ENCODE assay signal across 21 cellular contexts in genomic region chr9:134949681-134950403, GRCh38. TPM values are rescaled to one million over a fixed set of nuclear protein-coding genes. Genes with fewer than 3 reads are reported as not detected.
DNase-seq lines count a peak whose midpoint lies in the region; ATAC-seq and TF ChIP-seq lines count a peak whose summit lies in the region.
"Had no signal": no experiment of that assay in that cellular context is flagged by ENCODE, and none has a peak within 500 bp of the region (broad histone marks: within the 10 kb centered on the region; RNA-seq: fewer than 3 reads in every experiment).

No MANE protein-coding gene starts in this region.

- peaks cover 25% of the 10 kb centered on the region for H3K4me1 ChIP-seq in OCI-LY7 (ENCODE audit: insufficient read depth, low read length, poor library complexity, severe bottlenecking)
- H3K4me1 ChIP-seq in osteoblast (ENCODE audit: insufficient read depth, low read length): no peaks in the 10 kb centered on the region

- intact Hi-C loops in OCI-LY7 (cut with micrococcal nuclease; ENCODE audit: unreplicated experiment): no loop called here
- intact Hi-C loops in Calu3 (cut with micrococcal nuclease; ENCODE audit: unreplicated experiment): no loop called here

- peak overlapping the region; percentile 19; the same call in 1 of the 2 replicates for H3K4me2 ChIP-seq in OCI-LY7 (ENCODE audit: low read length)
- no peak overlapping the region for H3K4me2 ChIP-seq in osteoblast (ENCODE audit: insufficient read depth, low read length)
- H3K4me2 ChIP-seq: KMS-11 had no signal

- POLR2A ChIA-PET in OCI-LY7 (lab: Charles Lee): interaction anchor here (1.2 kb wide), 1 partner anchor 12 kb away, joined by 5 read pairs; no protein-coding TSS in a partner anchor

- H3K4me3 ChIP-seq in OCI-LY7 (ENCODE audit: low read depth, low read length, poor library complexity, severe bottlenecking) (no peak overlapping the region), osteoblast (ENCODE audit: insufficient read depth, low read length) (no peak overlapping the region)

- H2AFZ ChIP-seq in OCI-LY7 (ENCODE audit: low read length): no peak overlapping the region
- H2AFZ ChIP-seq in osteoblast (ENCODE audit: low read length): no peak overlapping the region

- H3K79me2 ChIP-seq in OCI-LY7 (ENCODE audit: insufficient read depth, low read depth, low read length) (no peaks in the 10 kb centered on the region), osteoblast (ENCODE audit: insufficient read depth, low read length) (no peaks in the 10 kb centered on the region)

- H3K9me2 ChIP-seq in OCI-LY7 (ENCODE audit: insufficient read depth, low read length): no peaks in the 10 kb centered on the region

- no peak overlapping the region for H3K27ac ChIP-seq in OCI-LY7 (ENCODE audit: low read depth, low read length, poor library complexity, severe bottlenecking)
- no peak overlapping the region for H3K27ac ChIP-seq in osteoblast (ENCODE audit: low read depth, low read length)
- H3K27ac ChIP-seq: 22Rv1, KMS-11 had no signal

- no peak overlapping the region for H3K4me3 Mint-ChIP-seq in stimulated activated effector memory CD8-positive, alpha-beta T cell treated with anti-CD3 and anti-CD28 coated beads, Interleukin-12 subunit alpha, Interleukin-12 subunit beta, amount 100 ng/mL, for 72 hours
- no peak overlapping the region for H3K4me3 Mint-ChIP-seq in Calu3 (ENCODE audit: low read depth, unreplicated experiment)
- H3K4me3 Mint-ChIP-seq: B cell had no signal

- no peaks in the 10 kb centered on the region for H3K27me3 ChIP-seq in osteoblast (ENCODE audit: insufficient read depth, low read length)

- BruUV-seq in OCI-LY7 (replicated peaks; lab: Mats Ljungman, UMichigan) (no TSS peak), Calu3 (replicated peaks; lab: Mats Ljungman, UMichigan) (no TSS peak)

- H3K36me3 ChIP-seq in OCI-LY7 (ENCODE audit: insufficient read depth, low read length) (no peaks in the 10 kb centered on the region), osteoblast (ENCODE audit: insufficient read depth, low read length) (no peaks in the 10 kb centered on the region)

- CTCF ChIA-PET in OCI-LY7 (lab: Charles Lee; ENCODE audit: unreplicated experiment) (no interaction called here), Calu3 (lab: Charles Lee) (no interaction called here)

- H3K36me3 Mint-ChIP-seq in stimulated activated effector memory CD8-positive, alpha-beta T cell treated with anti-CD3 and anti-CD28 coated beads, Interleukin-12 subunit alpha, Interleukin-12 subunit beta, amount 100 ng/mL, for 72 hours: no peaks in the 10 kb centered on the region
- no peaks in the 10 kb centered on the region for H3K36me3 Mint-ChIP-seq in Calu3 (ENCODE audit: insufficient read depth, unreplicated experiment)

- H3K9me3 Mint-ChIP-seq in stimulated activated effector memory CD8-positive, alpha-beta T cell treated with anti-CD3 and anti-CD28 coated beads, Interleukin-12 subunit alpha, Interleukin-12 subunit beta, amount 100 ng/mL, for 72 hours: peaks cover 4% of the 10 kb centered on the region
- peaks cover 4% of the 10 kb centered on the region for H3K9me3 Mint-ChIP-seq in Calu3 (ENCODE audit: low read depth, unreplicated experiment)

- peak; percentile 24 for ATAC-seq in stimulated activated effector memory CD8-positive, alpha-beta T cell treated with anti-CD3 and anti-CD28 coated beads, Interleukin-12 subunit alpha, Interleukin-12 subunit beta, amount 100 ng/mL, for 72 hours
- no peak for ATAC-seq in GM18868 (IDR thresholded peaks at IDR 0.05; ENCODE audit: unreplicated experiment)
- ATAC-seq: SK-N-SH treated with all-trans-retinoic acid at 6 μM for 48 hours had no signal

- H3K27me3 Mint-ChIP-seq in Calu3 (ENCODE audit: unreplicated experiment): no peaks in the 10 kb centered on the region
- H3K27me3 Mint-ChIP-seq: B cell had no signal

- no peak overlapping the region for H3K27ac Mint-ChIP-seq in stimulated activated effector memory CD8-positive, alpha-beta T cell treated with anti-CD3 and anti-CD28 coated beads, Interleukin-12 subunit alpha, Interleukin-12 subunit beta, amount 100 ng/mL, for 72 hours
- no peak overlapping the region for H3K27ac Mint-ChIP-seq in Calu3 (ENCODE audit: unreplicated experiment)
- H3K27ac Mint-ChIP-seq: B cell had no signal

- no peaks in the 10 kb centered on the region; the same call in 1 of the 2 replicates for H3K9me3 ChIP-seq in OCI-LY7 (ENCODE audit: low read length)
- no peaks in the 10 kb centered on the region for H3K9me3 ChIP-seq in osteoblast (ENCODE audit: low read depth, low read length)

- peak; percentile 14 for DNase-seq in NCI-H748 (lab: John Stamatoyannopoulos, UW; ENCODE audit: unreplicated experiment)
- no peak for DNase-seq in NCI-H748 treated with DMSO at 0.1 percent for 48 hours (lab: John Stamatoyannopoulos, UW)
- DNase-seq in OCI-LY7 (ENCODE audit: low spot score): peak; percentile 34
- peak; percentile 79 for DNase-seq in osteoblast (ENCODE audit: insufficient read length, low spot score, missing footprints)
- no peak for DNase-seq in stimulated activated effector memory CD8-positive, alpha-beta T cell treated with anti-CD3 and anti-CD28 coated beads, Interleukin-12 subunit alpha, Interleukin-12 subunit beta, amount 100 ng/mL, for 72 hours (ENCODE audit: low spot score in 2 of 2)
- DNase-seq in Calu3: no peak
- no peak for DNase-seq in NAMALWA (ENCODE audit: low spot score)
- DNase-seq: IMR-90, NCI-H1092, NCI-H1436, NCI-H187 treated with DMSO at 0.1 percent for 48 hours, NCI-H2171 treated with DMSO at 0.1 percent for 48 hours, NCI-H524, NCI-H82, RPMI8226, SIG-M5 had no signal

- no peak for TF ChIP-seq CTCF in OCI-LY7 (conservative IDR thresholded peaks at IDR 0.05; ENCODE audit: low read length)
- no peak for TF ChIP-seq CTCF in osteoblast (IDR thresholded peaks at IDR 0.05; ENCODE audit: extremely low read depth, low read depth, low read length)
- no peak for TF ChIP-seq CTCF in Calu3 (IDR thresholded peaks at IDR 0.05; ENCODE audit: unreplicated experiment)

- H3K4me1 Mint-ChIP-seq in stimulated activated effector memory CD8-positive, alpha-beta T cell treated with anti-CD3 and anti-CD28 coated beads, Interleukin-12 subunit alpha, Interleukin-12 subunit beta, amount 100 ng/mL, for 72 hours: no peaks in the 10 kb centered on the region
- H3K4me1 Mint-ChIP-seq in Calu3 (ENCODE audit: low read depth, unreplicated experiment): no peaks in the 10 kb centered on the region
- H3K4me1 Mint-ChIP-seq: B cell had no signal

- H4K20me1 ChIP-seq in OCI-LY7 (ENCODE audit: insufficient read depth, low read length) (no peaks in the 10 kb centered on the region), osteoblast (ENCODE audit: insufficient read depth, low read length) (no peaks in the 10 kb centered on the region)

RNA-seq across cellular contexts. Expression of gene FCN1, which starts 32.1 kb away (rescaled TPM):
- 0.19 TPM in 1 of 2 replicates, not detected in the other for total RNA-seq in OCI-LY7 (2014; rRNA removed; shearing (Covaris generic))
- total RNA-seq in OCI-LY7 (2022): 0.30 and 0.42 TPM in 2 replicates
- not detected in 2 replicates for total RNA-seq in osteoblast
- not detected in 2 replicates for total RNA-seq in Calu3 (2022)
- total RNA-seq: IMR-90 had no signal

Comparison
In these comparisons a context has a peak if more than half of its experiments do, and no peak if none do; other contexts are left out.
1. DNase-seq: peak in NCI-H748 (single experiment), OCI-LY7 (single experiment) and osteoblast (single experiment); none in NCI-H748 treated with DMSO at 0.1 percent for 48 hours (single experiment), stimulated activated effector memory CD8-positive, alpha-beta T cell treated with anti-CD3 and anti-CD28 coated beads, Interleukin-12 subunit alpha, Interleukin-12 subunit beta, amount 100 ng/mL, for 72 hours (0 of 2), Calu3 (single experiment) and NAMALWA (single experiment).